1 cellular context compared by ENCODE assay signal in genomic region chr2:68157002-68157401, GRCh38.
A peak's percentile ranks its signal among the peaks of the same experiment; 100 is the strongest.
TF ChIP-seq lines count a peak whose summit lies in the region.

No MANE protein-coding gene starts in this region.

TF ChIP-seq in H1, 55 proteins besides CTCF, POLR2A, EP300 and RAD21:
- TF ChIP-seq JUND (IDR thresholded peaks at IDR 0.05; ENCODE audit: low read length) = no peak
- TF ChIP-seq TAF7 (optimal IDR thresholded peaks at IDR 0.05; ENCODE audit: borderline replicate concordance, low read depth, low read length) = no peak
- no peak for TF ChIP-seq KDM1A (IDR thresholded peaks at IDR 0.05; ENCODE audit: borderline replicate concordance, low read length)
- peak; percentile 50 for TF ChIP-seq MAX (IDR thresholded peaks at IDR 0.05)
- TF ChIP-seq ATF3 (IDR thresholded peaks at IDR 0.05; ENCODE audit: insufficient read depth, low read depth, low read length) = no peak
- TF ChIP-seq BRCA1 (IDR thresholded peaks at IDR 0.05; ENCODE audit: low read depth, low read length) = peak; percentile 9; the same call in 1 of the 2 replicates
- TF ChIP-seq ATF2 (IDR thresholded peaks at IDR 0.05; ENCODE audit: low read length) = peak; percentile 2; the same call in 1 of the 2 replicates
- TF ChIP-seq KDM4A (IDR thresholded peaks at IDR 0.05; ENCODE audit: low read depth, low read length, severe bottlenecking) = peak; percentile 71
- peak; percentile 66; the same call in 1 of the 2 replicates for TF ChIP-seq POLR2AphosphoS5 (IDR thresholded peaks at IDR 0.05; ENCODE audit: low read depth, low read length)
- TF ChIP-seq PHF8 (conservative IDR thresholded peaks at IDR 0.05; ENCODE audit: low read depth, low read length) = peak; percentile 80
- TF ChIP-seq USF2 (IDR thresholded peaks at IDR 0.05; ENCODE audit: low read length) = no peak
- TF ChIP-seq TBP (IDR thresholded peaks at IDR 0.05; ENCODE audit: low read depth, low read length) = 0 out of 2 replicates have a peak, but pooled peaks have one; percentile 29
- no peak for TF ChIP-seq SP4 (IDR thresholded peaks at IDR 0.05; ENCODE audit: low read length)
- no peak for TF ChIP-seq ASH2L (IDR thresholded peaks at IDR 0.05; ENCODE audit: low read length)
TF ChIP-seq in H1: peak in this region for 7.
